Comparison of ENCODE assay signal across 8 cellular contexts in the genomic region with DNA sequence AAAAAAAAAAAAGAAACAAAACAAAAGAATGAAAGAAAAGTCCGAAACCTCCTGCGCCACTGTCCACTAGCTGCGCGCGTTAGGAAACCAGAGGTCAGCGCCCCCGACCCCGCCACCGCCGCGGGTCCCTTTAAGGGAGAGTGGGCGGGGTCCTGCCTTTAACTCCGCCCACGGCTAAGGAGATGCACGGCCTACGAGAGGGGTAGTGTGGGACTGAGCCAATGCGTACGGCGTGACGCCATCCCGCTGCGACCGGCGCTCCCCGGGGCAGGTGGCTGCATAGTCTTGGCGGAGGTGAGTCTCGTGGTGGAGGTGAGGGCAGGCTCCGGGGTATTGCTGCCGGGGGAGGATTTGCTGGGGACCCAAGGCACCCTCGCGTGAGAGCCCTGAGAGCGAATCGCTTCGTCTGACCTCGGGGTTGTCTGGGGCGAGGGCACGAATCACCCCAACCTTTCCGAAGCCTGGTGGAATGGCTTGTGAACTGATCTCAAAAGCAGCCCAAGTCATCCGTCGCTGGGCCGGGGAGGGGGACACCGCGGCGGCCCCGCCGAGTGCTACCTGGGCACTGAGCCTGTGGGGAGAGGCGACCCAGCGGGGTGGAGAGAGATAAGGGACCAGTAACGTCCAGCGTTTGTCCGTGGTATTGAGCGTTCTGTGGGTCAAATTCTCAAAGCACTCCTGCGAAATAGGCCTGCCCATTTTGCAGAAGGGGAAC. TPM values are rescaled to one million over a fixed set of nuclear protein-coding genes. Genes with fewer than 3 reads are reported as not detected.
DNase-seq lines count a peak whose midpoint lies in the region; ATAC-seq and TF ChIP-seq lines count a peak whose summit lies in the region.

Gene MRPS17 (plus strand): TSS at position 241 of the 715 bp plus-strand sequence. CDS start 1,319 bp downstream, outside the sequence.

- H3F3A ChIP-seq in GM23338 (replicated peaks; ENCODE audit: low read depth) = peaks cover 2% of the 10 kb centered on the region; the same call in 1 of the 2 replicates

- H3K27me3 Mint-ChIP-seq in GM23338 (ENCODE audit: insufficient read depth, low read depth, poor library complexity) = peaks cover 4% of the 10 kb centered on the region
- peaks cover 2% of the 10 kb centered on the region for H3K27me3 Mint-ChIP-seq in activated T-helper 17 cell treated with anti-CD3 and anti-CD28 coated beads, Interleukin-2, amount 50 U/mL, for 72 hours
- H3K27me3 Mint-ChIP-seq in naive thymus-derived CD8-positive, alpha-beta T cell = no peaks in the 10 kb centered on the region

- DNase-seq in EH (ENCODE audit: low read depth) (peak; percentile 83), GM23338 (ENCODE audit: low spot score) (peak; percentile 97), LHCN-M2 (ENCODE audit: low read depth) (peak; percentile 85), RWPE1 (ENCODE audit: low spot score) (peak; percentile 99), fibroblast of mammary gland (ENCODE audit: low read depth) (peak; percentile 83)
- DNase-seq in naive thymus-derived CD8-positive, alpha-beta T cell = peak; percentile 84 to 96 (median 94)
- DNase-seq in stimulated activated naive CD4-positive, alpha-beta T cell (lab: John Stamatoyannopoulos, UW) = peak; percentile 85 to 92 (median 91)

- CTCF ChIA-PET in RWPE1 (lab: Yijun Ruan, JAX) = no interaction called here

- H3K36me3 ChIP-seq in GM23338 (ENCODE audit: insufficient read depth) = peaks cover 14% of the 10 kb centered on the region

- peaks cover 22% of the 10 kb centered on the region for H3K79me2 ChIP-seq in GM23338 (replicated peaks; ENCODE audit: insufficient read depth)

- H4K20me1 ChIP-seq in GM23338 (replicated peaks; ENCODE audit: insufficient read depth) = no peaks in the 10 kb centered on the region; the same call in 1 of the 2 replicates

- H3K4me3 ChIP-seq in GM23338 = peak within 1 kb of the TSS; percentile 99
- H3K4me3 ChIP-seq in fibroblast of mammary gland (ENCODE audit: control insufficient read depth, low read depth, low read length) = peak within 1 kb of the TSS; percentile 77

- H3K36me3 Mint-ChIP-seq in GM23338 (ENCODE audit: low read depth) = peaks cover 47% of the 10 kb centered on the region
- peaks cover 53% of the 10 kb centered on the region for H3K36me3 Mint-ChIP-seq in activated T-helper 17 cell treated with anti-CD3 and anti-CD28 coated beads, Interleukin-2, amount 50 U/mL, for 72 hours (ENCODE audit: low read depth)
- peaks cover 0 to 30% (median 0%) of the 10 kb centered on the region in 3 donors for H3K36me3 Mint-ChIP-seq in naive thymus-derived CD8-positive, alpha-beta T cell

- TF ChIP-seq CTCF in GM23338 (conservative IDR thresholded peaks at IDR 0.05; ENCODE audit: low read depth in 2 of 2) = no peak
- TF ChIP-seq CTCF in RWPE1 (conservative IDR thresholded peaks at IDR 0.05; ENCODE audit: low read depth) = no peak
- no peak for TF ChIP-seq CTCF in fibroblast of mammary gland (conservative IDR thresholded peaks at IDR 0.05; ENCODE audit: control insufficient read depth, insufficient read depth, low read depth, low read length)

- POLR2A ChIA-PET in RWPE1 (lab: Yijun Ruan, JAX; ENCODE audit: low non-redundant PET) = interaction anchor here (0.6 kb wide), 1 partner anchor 26 kb away, joined by 3 read pairs; no protein-coding TSS in a partner anchor
- POLR2A ChIA-PET in naive thymus-derived CD8-positive, alpha-beta T cell (lab: Charles Lee) = interaction anchor here (0.6 to 1.2 kb wide), 3 partner anchors 9 to 99 kb away, joined by 3 to 4 read pairs (median 3); partner anchors contain the start of gene NIPSNAP2

- peak within 1 kb of the TSS; percentile 92; the same call in 1 of the 2 replicates for H2AFZ ChIP-seq in GM23338

- H3K4me3 Mint-ChIP-seq in GM23338 = peak within 1 kb of the TSS; percentile 96
- peak within 1 kb of the TSS; percentile 85 for H3K4me3 Mint-ChIP-seq in activated T-helper 17 cell treated with anti-CD3 and anti-CD28 coated beads, Interleukin-2, amount 50 U/mL, for 72 hours
- H3K4me3 Mint-ChIP-seq in naive thymus-derived CD8-positive, alpha-beta T cell = peak within 1 kb of the TSS; percentile 92 to 99 (median 95)

- H3K27ac Mint-ChIP-seq in GM23338 = peak within 1 kb of the TSS; percentile 99
- H3K27ac Mint-ChIP-seq in activated T-helper 17 cell treated with anti-CD3 and anti-CD28 coated beads, Interleukin-2, amount 50 U/mL, for 72 hours = peak within 1 kb of the TSS; percentile 90
- H3K27ac Mint-ChIP-seq in naive thymus-derived CD8-positive, alpha-beta T cell = peak within 1 kb of the TSS; percentile 92 to 99 (median 96)

- peak within 1 kb of the TSS; percentile 94 for H3K4me2 ChIP-seq in GM23338

- ATAC-seq in GM23338 = peak; percentile 99
- ATAC-seq in activated T-helper 17 cell treated with anti-CD3 and anti-CD28 coated beads, Interleukin-2, amount 50 U/mL, for 72 hours (replicated peaks) = peak; percentile 100
- ATAC-seq in naive thymus-derived CD8-positive, alpha-beta T cell = peak; percentile 100

- H3K27ac ChIP-seq in GM23338 (ENCODE audit: low read depth) = peak within 1 kb of the TSS; percentile 66
- H3K27ac ChIP-seq in RWPE1 = peak within 1 kb of the TSS; percentile 70

- no peaks in the 10 kb centered on the region for H3K4me1 ChIP-seq in GM23338 (ENCODE audit: insufficient read depth)

- H3K4me1 Mint-ChIP-seq in GM23338 = peaks cover 3% of the 10 kb centered on the region; the same call in 1 of the 3 replicates
- peaks cover 3% of the 10 kb centered on the region for H3K4me1 Mint-ChIP-seq in activated T-helper 17 cell treated with anti-CD3 and anti-CD28 coated beads, Interleukin-2, amount 50 U/mL, for 72 hours
- peaks cover 7 to 29% (median 19%) of the 10 kb centered on the region in 4 donors for H3K4me1 Mint-ChIP-seq in naive thymus-derived CD8-positive, alpha-beta T cell

- H3K27me3 ChIP-seq in GM23338 (ENCODE audit: insufficient read depth) = no peaks in the 10 kb centered on the region

- H3K9me2 ChIP-seq in GM23338 (ENCODE audit: insufficient read depth) = no peaks in the 10 kb centered on the region

- peaks cover 6% of the 10 kb centered on the region; the same call in 1 of the 3 replicates for H3K9me3 Mint-ChIP-seq in GM23338
- no peaks in the 10 kb centered on the region for H3K9me3 Mint-ChIP-seq in activated T-helper 17 cell treated with anti-CD3 and anti-CD28 coated beads, Interleukin-2, amount 50 U/mL, for 72 hours
- H3K9me3 Mint-ChIP-seq in naive thymus-derived CD8-positive, alpha-beta T cell = no peaks in the 10 kb centered on the region

TF ChIP-seq in GM23338, 12 proteins besides CTCF, POLR2A, EP300 and RAD21 (continues in another document):
- TF ChIP-seq EZH2phosphoT487 (IDR thresholded peaks at IDR 0.05; ENCODE audit: unreplicated experiment) (no peak), ZNF114 (CRISPR knock-in tag; IDR thresholded peaks at IDR 0.05) (no peak), ZNF331 (CRISPR knock-in tag; IDR thresholded peaks at IDR 0.05; ENCODE audit: low read depth) (no peak), JUNB (IDR thresholded peaks at IDR 0.05; ENCODE audit: unreplicated experiment) (no peak)
- TF ChIP-seq, protein P1, sequence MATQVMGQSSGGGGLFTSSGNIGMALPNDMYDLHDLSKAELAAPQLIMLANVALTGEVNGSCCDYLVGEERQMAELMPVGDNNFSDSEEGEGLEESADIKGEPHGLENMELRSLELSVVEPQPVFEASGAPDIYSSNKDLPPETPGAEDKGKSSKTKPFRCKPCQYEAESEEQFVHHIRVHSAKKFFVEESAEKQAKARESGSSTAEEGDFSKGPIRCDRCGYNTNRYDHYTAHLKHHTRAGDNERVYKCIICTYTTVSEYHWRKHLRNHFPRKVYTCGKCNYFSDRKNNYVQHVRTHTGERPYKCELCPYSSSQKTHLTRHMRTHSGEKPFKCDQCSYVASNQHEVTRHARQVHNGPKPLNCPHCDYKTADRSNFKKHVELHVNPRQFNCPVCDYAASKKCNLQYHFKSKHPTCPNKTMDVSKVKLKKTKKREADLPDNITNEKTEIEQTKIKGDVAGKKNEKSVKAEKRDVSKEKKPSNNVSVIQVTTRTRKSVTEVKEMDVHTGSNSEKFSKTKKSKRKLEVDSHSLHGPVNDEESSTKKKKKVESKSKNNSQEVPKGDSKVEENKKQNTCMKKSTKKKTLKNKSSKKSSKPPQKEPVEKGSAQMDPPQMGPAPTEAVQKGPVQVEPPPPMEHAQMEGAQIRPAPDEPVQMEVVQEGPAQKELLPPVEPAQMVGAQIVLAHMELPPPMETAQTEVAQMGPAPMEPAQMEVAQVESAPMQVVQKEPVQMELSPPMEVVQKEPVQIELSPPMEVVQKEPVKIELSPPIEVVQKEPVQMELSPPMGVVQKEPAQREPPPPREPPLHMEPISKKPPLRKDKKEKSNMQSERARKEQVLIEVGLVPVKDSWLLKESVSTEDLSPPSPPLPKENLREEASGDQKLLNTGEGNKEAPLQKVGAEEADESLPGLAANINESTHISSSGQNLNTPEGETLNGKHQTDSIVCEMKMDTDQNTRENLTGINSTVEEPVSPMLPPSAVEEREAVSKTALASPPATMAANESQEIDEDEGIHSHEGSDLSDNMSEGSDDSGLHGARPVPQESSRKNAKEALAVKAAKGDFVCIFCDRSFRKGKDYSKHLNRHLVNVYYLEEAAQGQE (IDR thresholded peaks at IDR 0.05; ENCODE audit: unreplicated experiment) = no peak

RNA-seq across cellular contexts. Expression of gene MRPS17, which starts in this region (rescaled TPM):
- 14.6 and 14.8 TPM in 2 replicates for total RNA-seq in GM23338 (2014; rRNA removed; shearing (Covaris generic))
- polyA plus RNA-seq in GM23338 (2016; fragmentation: Nextera tagmentation; extraction: Ambion mirVana) = 100 and 104 TPM in 2 replicates
- total RNA-seq in LHCN-M2 (2014; rRNA removed) = 18.4 and 19.3 TPM in 2 replicates
- 23.3 TPM for polyA plus RNA-seq in LHCN-M2 (2012)
- total RNA-seq in activated T-helper 17 cell treated with anti-CD3 and anti-CD28 coated beads, Interleukin-2, amount 50 U/mL, for 72 hours = 10 to 100 TPM; 12.4 to 23.6 TPM
- total RNA-seq in naive thymus-derived CD8-positive, alpha-beta T cell = 10 to 100 TPM; 11.4 to 14.6 TPM
- polyA plus RNA-seq in naive thymus-derived CD8-positive, alpha-beta T cell = 10 to 100 TPM; 18.0 to 21.4 (median 20.8) TPM

Comparison
In these comparisons a context has a peak if more than half of its experiments do, and no peak if none do; other contexts are left out.
1. Peak in every context shown above with its lines: DNase-seq, ATAC-seq, H3K4me3 ChIP-seq and H3K27ac ChIP-seq.